In the genomic region with DNA sequence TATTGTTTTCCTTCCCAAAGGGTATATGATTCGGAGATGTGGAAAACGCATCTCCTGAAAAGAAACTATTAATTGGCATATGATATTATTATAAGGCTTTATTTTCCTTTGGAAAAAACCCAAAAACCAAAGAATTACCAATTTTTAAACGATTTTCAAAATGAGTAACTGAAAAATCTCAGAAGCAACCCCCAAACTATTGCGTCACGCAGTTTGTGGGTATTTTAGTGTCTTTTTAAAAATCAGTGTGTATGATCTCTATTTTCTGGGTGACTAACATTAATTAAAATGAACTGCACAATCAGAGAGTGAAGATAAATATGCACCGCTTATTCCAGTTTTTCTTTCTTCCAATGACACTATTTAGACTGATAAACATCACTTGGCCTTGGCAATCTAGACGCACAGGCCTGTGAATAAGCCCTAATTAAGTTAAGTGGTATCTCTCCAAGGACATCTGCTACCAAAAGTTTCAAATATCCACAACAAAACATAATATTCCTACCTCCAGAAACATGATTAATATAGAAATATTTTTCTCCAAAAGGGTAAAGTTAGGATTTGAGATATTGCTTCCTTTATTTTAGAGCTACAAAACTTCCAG, we compare ENCODE assay signal across 23 cellular contexts.
"Had no signal": no experiment of that assay in that cellular context is flagged by ENCODE, and none has a peak within 500 bp of the region (broad histone marks: within the 10 kb centered on the region; RNA-seq: fewer than 3 reads in every experiment).

No MANE protein-coding gene starts in this region.

- H3K4me1 ChIP-seq: breast epithelium, colonic mucosa, esophagus muscularis mucosa, left lung, neural progenitor cell, sigmoid colon, testis, vagina had no signal

- H3K9ac ChIP-seq: neural progenitor cell had no signal

- DNase-seq: activated CD4-positive, alpha-beta memory T cell treated with anti-CD3 and anti-CD28 coated beads for 36 hours; activated CD4-positive, alpha-beta T cell treated with anti-CD3 and anti-CD28 coated beads for 48 hours; activated naive CD4-positive, alpha-beta T cell treated with anti-CD3 and anti-CD28 coated beads for 36 hours; activated naive CD8-positive, alpha-beta T cell treated with anti-CD3 and anti-CD28 coated beads, Interleukin-2, amount 10 ng/mL, durations not matched to agents 7 days and 5 days; activated T-cell treated with anti-CD3 and anti-CD28 coated beads, Interleukin-2, amount 50 U/mL, for 48 hours; amniotic stem cell; colonic mucosa; dorsolateral prefrontal cortex; effector memory CD8-positive, alpha-beta T cell; glutamatergic neuron; immature natural killer cell; left lung; naive thymus-derived CD8-positive, alpha-beta T cell; sigmoid colon; stimulated activated CD4-positive, alpha-beta T cell treated with anti-CD3 and anti-CD28 coated beads, Interleukin-2, amount 100 ng/mL, for 48 hours; stimulated activated CD8-positive, alpha-beta memory T cell treated with anti-CD3 and anti-CD28 coated beads, Interleukin-4, amount 100 ng/mL, for 48 hours; stimulated activated naive B cell treated with anti-CD40 and anti-IgM and Interleukin-4, amounts not matched to agents 10 μg/mL and 1 μg/mL and 100 μg/mL, for 72 hours; testis had no signal

- H3K9me3 ChIP-seq: breast epithelium, colonic mucosa, esophagus muscularis mucosa, left lung, sigmoid colon, testis, vagina had no signal

- H2AFZ ChIP-seq: hepatocyte, neural progenitor cell had no signal

- H3K4me2 ChIP-seq: hepatocyte, neural progenitor cell had no signal

- H3K4me3 ChIP-seq: breast epithelium, colonic mucosa, dorsolateral prefrontal cortex, esophagus muscularis mucosa, hepatocyte, left lung, neural progenitor cell, sigmoid colon, testis, vagina had no signal

- H3K27me3 ChIP-seq: breast epithelium, colonic mucosa, hepatocyte, neural progenitor cell, testis, vagina had no signal

- ATAC-seq: effector memory CD8-positive, alpha-beta T cell; left lung; naive thymus-derived CD8-positive, alpha-beta T cell; stimulated activated naive B cell treated with anti-CD40 and anti-IgM and Interleukin-4, amounts not matched to agents 10 μg/mL and 1 μg/mL and 100 μg/mL, for 72 hours had no signal

- H3K27ac ChIP-seq: breast epithelium, colonic mucosa, dorsolateral prefrontal cortex, esophagus muscularis mucosa, hepatocyte, left lung, neural progenitor cell, sigmoid colon, testis, vagina had no signal

- H3K36me3 ChIP-seq: breast epithelium, colonic mucosa, esophagus muscularis mucosa, left lung, neural progenitor cell, sigmoid colon, vagina had no signal

- H3K79me2 ChIP-seq: hepatocyte had no signal
